ENCODE assay signal across 12 cellular contexts in the genomic region with DNA sequence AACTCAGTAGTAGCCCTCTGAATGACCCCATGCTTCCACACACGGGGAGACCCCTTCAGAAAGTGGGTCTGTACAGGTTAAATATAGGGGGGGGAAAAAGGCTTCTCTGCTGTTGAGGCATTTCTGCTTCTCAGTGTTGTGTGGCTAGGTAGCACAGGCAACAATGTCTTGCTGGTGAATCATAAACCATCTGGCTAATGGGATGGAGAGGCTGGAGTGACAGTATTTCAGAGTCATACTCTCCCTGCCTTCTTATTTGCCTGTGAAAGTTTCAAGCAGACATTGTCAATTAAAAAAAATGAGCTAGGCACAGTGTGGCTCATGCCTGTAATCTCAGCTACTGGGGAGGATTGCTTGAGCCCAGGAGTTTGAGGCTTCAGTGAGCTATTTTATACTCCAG. TPM values are rescaled to one million over a fixed set of nuclear protein-coding genes. Genes with fewer than 3 reads are reported as not detected.
A peak's percentile ranks its signal among the peaks of the same experiment; 100 is the strongest.
DNase-seq lines count a peak whose midpoint lies in the region; FAIRE-seq and TF ChIP-seq lines count a peak whose summit lies in the region.
"Had no signal": no experiment of that assay in that cellular context is flagged by ENCODE, and none has a peak within 500 bp of the region (broad histone marks: within the 10 kb centered on the region; RNA-seq: fewer than 3 reads in every experiment).

No MANE protein-coding gene starts in this region.

- no peaks in the 10 kb centered on the region for H3K36me3 ChIP-seq in BJ (ENCODE audit: control insufficient read depth, insufficient read depth, low read length)
- peaks cover 3 to 12% of the 10 kb centered on the region in 2 donors for H3K36me3 ChIP-seq in small intestine (ENCODE audit: control insufficient read depth in 2 of 2, insufficient read depth in 2 of 2, low read length in 2 of 2)

- no peaks in the 10 kb centered on the region for H3K9me3 ChIP-seq in small intestine (ENCODE audit: control insufficient read depth, low read depth)
- H3K9me3 ChIP-seq: breast epithelium had no signal

- TF ChIP-seq CTCF in BJ (IDR thresholded peaks at IDR 0.05; ENCODE audit: insufficient read depth, low read depth, low read length): no peak

- no peak for TF ChIP-seq POLR2A in H54 (IDR thresholded peaks at IDR 0.05; ENCODE audit: low read depth, low read length)

- 71 to 96% (median 83%) methylated on average over 1 of the region's 1 CpG for WGBS in small intestine, 3 donors

- CTCF ChIA-PET in BJ (lab: Yijun Ruan, JAX): no interaction called here

- H3K27me3 ChIP-seq in BJ (ENCODE audit: control insufficient read depth, insufficient read depth, low read length) (no peaks in the 10 kb centered on the region), small intestine (ENCODE audit: control insufficient read depth in 2 of 2, insufficient read depth in 2 of 2, low read length in 2 of 2) (no peaks in the 10 kb centered on the region)
- H3K27me3 ChIP-seq: breast epithelium had no signal

- no peak overlapping the region for H3K27ac ChIP-seq in small intestine (ENCODE audit: low read depth in 1 of 2, low read length in 1 of 2)
- H3K27ac ChIP-seq: breast epithelium had no signal

- POLR2A ChIA-PET in BJ (lab: Charles Lee): interaction anchor here (0.6 kb wide), 1 partner anchor 103 kb away, joined by 5 read pairs; no protein-coding TSS in a partner anchor

- DNase-seq in BJ (ENCODE audit: low read depth) (peak; percentile 76), H54 (ENCODE audit: insufficient read length, low spot score) (no peak), astrocyte of the hippocampus (ENCODE audit: low read depth, low spot score) (peak; percentile 81), myocyte (ENCODE audit: low read depth) (peak; percentile 84), small intestine (no peak), T-helper 9 cell (no peak), G401 (ENCODE audit: low spot score) (no peak)
- DNase-seq: activated CD8-positive, alpha-beta memory T cell treated with anti-CD3 and anti-CD28 coated beads for 24 hours; H9; stimulated activated naive B cell treated with anti-CD40 and anti-IgM and Interleukin-4, amounts not matched to agents 10 μg/mL and 1 μg/mL and 100 μg/mL, for 72 hours had no signal

- FAIRE-seq in H54 (lab: Jason Lieb, UNC) (peak; percentile 86), small intestine (lab: Jason Lieb, UNC) (no peak)

- in situ Hi-C loops in G401 (cut with HindIII; ENCODE audit: low sequenced_read_pairs): no loop called here

- no peaks in the 10 kb centered on the region for H3K4me1 ChIP-seq in small intestine (ENCODE audit: control insufficient read depth in 2 of 2, insufficient read depth in 1 of 2, low read depth in 1 of 2, low read length in 1 of 2)
- H3K4me1 ChIP-seq: breast epithelium had no signal

- H3K4me3 ChIP-seq in BJ (ENCODE audit: low read depth, low read length): no peak overlapping the region
- H3K4me3 ChIP-seq in small intestine (ENCODE audit: low read depth in 1 of 2, low read length in 2 of 2): no peak overlapping the region
- H3K4me3 ChIP-seq: breast epithelium had no signal

RNA-seq across cellular contexts. Expression of gene FBXL22, which starts 14.2 kb away (rescaled TPM):
- polyA plus RNA-seq in BJ (2011; rRNA removed) (1.5 and 3.8 TPM in 2 replicates), small intestine (1 to 10 TPM in 1 of 3 donors, not detected in 2; 2.1 TPM)
- 1.4 and 1.7 TPM in 2 replicates for polyA minus RNA-seq in BJ (2011; rRNA and poly(A)+ RNA removed)
- total RNA-seq in myocyte: 26.5 and 39.5 TPM in 2 replicates
- polyA plus RNA-seq in myocyte (2012): 10.0 TPM
- 0.37 and 0.43 TPM in 2 replicates for total RNA-seq in G401 (2014; rRNA removed; shearing (Covaris generic))
- total RNA-seq: NCI-H460 had no signal

Comparison
In these comparisons a context has a peak if more than half of its experiments do, and no peak if none do; other contexts are left out.
1. DNase-seq: peak in BJ (single experiment), astrocyte of the hippocampus (single experiment) and myocyte (single experiment); none in H54 (single experiment), small intestine (single experiment), T-helper 9 cell (single experiment) and G401 (single experiment).
2. RNA of gene FBXL22, which starts 14.2 kb away (total RNA-seq): 26.5 to 39.5 TPM in myocyte; 0.37 to 0.43 TPM in G401; every median in the first group is over 10 times any median in the second.